Comparison of ENCODE assay signal across 8 cellular contexts in the genomic region with DNA sequence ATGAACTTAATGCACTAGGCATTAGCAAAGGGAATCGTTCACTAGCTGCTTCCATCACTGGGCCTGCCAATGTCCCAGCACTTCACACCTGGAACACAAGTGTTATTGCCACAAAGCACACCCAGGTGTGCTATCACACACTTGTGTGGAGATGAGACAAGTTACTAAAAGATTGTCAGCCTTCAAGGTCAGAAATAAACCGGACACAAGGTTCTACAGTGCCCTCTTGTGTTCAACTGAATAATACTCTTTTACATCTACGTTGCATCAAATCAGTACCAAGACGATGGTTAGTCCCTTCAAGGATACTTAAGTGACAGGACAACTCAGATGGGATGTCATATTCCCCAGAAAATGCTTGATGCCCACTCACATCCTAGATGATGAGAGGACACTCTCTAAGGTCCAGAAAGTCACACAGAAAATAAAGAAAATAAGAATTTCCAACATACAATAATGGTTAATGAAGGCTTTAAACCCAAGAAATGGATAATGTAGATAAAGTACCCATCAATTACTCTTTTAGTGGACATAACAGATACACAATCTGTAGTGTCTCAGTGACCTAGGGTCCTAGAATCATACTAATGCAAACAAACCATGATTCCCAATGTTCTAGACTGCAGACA. TPM values are rescaled to one million over a fixed set of nuclear protein-coding genes. Genes with fewer than 3 reads are reported as not detected.
DNase-seq lines count a peak whose midpoint lies in the region; ATAC-seq, FAIRE-seq and TF ChIP-seq lines count a peak whose summit lies in the region.

No MANE protein-coding gene starts in this region.

- FAIRE-seq in A204.1 (lab: Jason Lieb, UNC): peak; percentile 46

- no peaks in the 10 kb centered on the region for H3K9me3 ChIP-seq in upper lobe of left lung

- intact Hi-C loops in left colon (cut with DNase I, micrococcal nuclease): loop anchor here in 1 of 2 donors (10.0 kb wide), 1 partner anchor 169 kb away; no protein-coding TSS in a partner anchor

- peaks cover 22 to 76% (median 59%) of the 10 kb centered on the region in 4 donors for H3K36me3 ChIP-seq in upper lobe of left lung

- ATAC-seq in left colon (peak; percentile 87), upper lobe of left lung (ENCODE audit: low FRiP score in 2 of 2) (peak; percentile 16 to 72), HG02759 (IDR thresholded peaks at IDR 0.05; ENCODE audit: unreplicated experiment) (no peak), HG03571 (IDR thresholded peaks at IDR 0.05; ENCODE audit: unreplicated experiment) (no peak)

- DNase-seq in GM03348 (ENCODE audit: low spot score) (peak; percentile 68), NCI-H2227 (lab: John Stamatoyannopoulos, UW; ENCODE audit: unreplicated experiment) (peak; percentile 37), T47D (ENCODE audit: low read depth in 1 of 2, low spot score in 1 of 2) (peak; percentile 41 to 69), left colon (no peak), upper lobe of left lung (peak in 1 of 2 donors; percentile 12)

- TF ChIP-seq EP300 in upper lobe of left lung (IDR thresholded peaks at IDR 0.05): no peak

- H3K4me1 ChIP-seq in upper lobe of left lung: no peaks in the 10 kb centered on the region

- 28% methylated on average over 4 of the region's 4 CpGs for WGBS in upper lobe of left lung, 2 donors

- no peaks in the 10 kb centered on the region for H3K27me3 ChIP-seq in upper lobe of left lung

- peak; percentile 37 to 64 (median 52) for TF ChIP-seq CTCF in upper lobe of left lung (IDR thresholded peaks at IDR 0.05)

- no peak overlapping the region for H3K27ac ChIP-seq in upper lobe of left lung

- in situ Hi-C loops in T47D (cut with HindIII; ENCODE audit: low pct_unique_long_range_greater_than_20kb, low sequenced_read_pairs): no loop called here

- no peak overlapping the region for H3K4me3 ChIP-seq in upper lobe of left lung

- TF ChIP-seq POLR2A in upper lobe of left lung (IDR thresholded peaks at IDR 0.05): no peak

RNA-seq across cellular contexts. Expression of gene GLG1, which starts 16.4 kb away (rescaled TPM):
- total RNA-seq in left colon (10 to 100 TPM; 97.1 to 99.5 TPM), upper lobe of left lung (100 to 1,000 TPM in 5 of 6 donors, 10 to 100 TPM in 1; 88.3 to 149 (median 110) TPM)

RNA-seq across cellular contexts. Expression of gene RFWD3, which starts 43.3 kb away (rescaled TPM):
- total RNA-seq in left colon (10 to 100 TPM; 19.5 to 24.6 TPM), upper lobe of left lung (10 to 100 TPM in 5 of 6 donors, 1 to 10 TPM in 1; 6.0 to 28.6 (median 20.0) TPM)

Comparison
In these comparisons a context has a peak if more than half of its experiments do, and no peak if none do; other contexts are left out.
1. DNase-seq: peak in GM03348 (single experiment), NCI-H2227 (single experiment) and T47D (2 of 2); none in left colon (0 of 2).
2. ATAC-seq: peak in left colon (single experiment) and upper lobe of left lung (2 of 2); none in HG02759 (single experiment) and HG03571 (single experiment).